8 cellular contexts compared by ENCODE assay signal in the genomic region with DNA sequence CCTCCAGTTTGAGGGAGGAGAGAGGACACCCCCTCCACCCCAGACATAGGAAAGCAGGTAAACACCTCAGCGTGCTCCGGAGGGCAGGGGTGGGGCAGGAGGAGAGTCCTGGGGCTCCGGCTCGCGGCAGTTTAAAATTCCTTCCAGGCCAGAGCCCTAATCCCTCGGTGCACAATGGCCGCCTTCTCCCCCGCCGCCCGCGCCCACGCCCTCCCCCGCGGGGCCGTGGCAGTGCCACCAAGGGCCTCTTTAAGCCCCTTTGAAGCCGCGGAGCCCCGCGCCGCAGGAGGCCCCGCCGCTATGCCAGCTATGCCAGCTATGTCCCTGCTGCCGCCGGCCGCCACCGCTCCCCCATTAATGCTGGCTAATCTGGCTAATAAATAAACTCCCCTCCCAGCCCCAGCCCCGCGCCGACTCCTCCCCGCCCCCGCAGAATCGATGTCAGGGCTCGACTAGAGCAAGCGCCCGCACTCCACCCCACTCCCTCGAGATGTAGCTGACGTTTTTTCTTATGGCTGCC.
DNase-seq lines count a peak whose midpoint lies in the region; ATAC-seq, FAIRE-seq and TF ChIP-seq lines count a peak whose summit lies in the region.

No MANE protein-coding gene starts in this region.

- H3K14ac ChIP-seq in H1 (ENCODE audit: insufficient read length): no peak overlapping the region

- H3K27me3 ChIP-seq in MM.1S (replicated peaks; ENCODE audit: insufficient read depth, low read length): 0 out of 2 replicates have a peak, but pooled peaks cover 3% of the 10 kb centered on the region
- H3K27me3 ChIP-seq in H1 (replicated peaks in 1 of 4; ENCODE audit: control insufficient read depth in 3 of 4, extremely low read depth in 1 of 4, insufficient read depth in 3 of 4, low read length in 3 of 4): peaks cover 0 to 18% (median 9%) of the 10 kb centered on the region in 4 experiments; a peak in 5 of 7 replicates
- H3K27me3 ChIP-seq in neural cell (ENCODE audit: insufficient read depth, low read depth, low read length): no peaks in the 10 kb centered on the region

- no peaks in the 10 kb centered on the region for H3K79me1 ChIP-seq in H1 (ENCODE audit: low read depth, low read length)

- H3K4me1 ChIP-seq in ES-I3 (ENCODE audit: insufficient read depth, low read length) (peaks cover 43% of the 10 kb centered on the region), MM.1S (ENCODE audit: low read length) (no peaks in the 10 kb centered on the region), H1 (replicated peaks in 1 of 4; ENCODE audit: control insufficient read depth in 3 of 4, insufficient read depth in 4 of 4, low read length in 3 of 4) (peaks cover 4 to 48% (median 38%) of the 10 kb centered on the region in 4 experiments)

- H4K20me1 ChIP-seq in MM.1S (ENCODE audit: insufficient read depth, low read length): no peaks in the 10 kb centered on the region
- H4K20me1 ChIP-seq in H1 (replicated peaks in 1 of 2; ENCODE audit: control insufficient read depth in 1 of 2, insufficient read depth in 2 of 2, low read length in 2 of 2): no peaks in the 10 kb centered on the region
- H4K20me1 ChIP-seq in neural cell (ENCODE audit: insufficient read depth): no peaks in the 10 kb centered on the region

- no peak overlapping the region for H3K4ac ChIP-seq in H1 (replicated peaks; ENCODE audit: insufficient read length, low read depth, low read length)

- peak overlapping the region; percentile 96 for H4K91ac ChIP-seq in H1 (replicated peaks; ENCODE audit: insufficient read length, low read length)

- no peak overlapping the region for H3K23ac ChIP-seq in H1 (ENCODE audit: insufficient read length)

- CTCF ChIA-PET in H1 (lab: Charles Lee; ENCODE audit: partially characterized antibody): interaction anchor here (0.7 to 24.5 kb wide), 12 partner anchors 11 to 428 kb away, joined by 3 to 331 read pairs (median 6); no protein-coding TSS in a partner anchor

- no peak overlapping the region for H2BK20ac ChIP-seq in H1 (ENCODE audit: low read length)

- H3K9me3 ChIP-seq in ES-I3 (ENCODE audit: control insufficient read depth, insufficient read depth, low read length) (no peaks in the 10 kb centered on the region), MM.1S (replicated peaks; ENCODE audit: insufficient read depth, low read length) (no peaks in the 10 kb centered on the region), H1 (ENCODE audit: insufficient read depth in 2 of 2, low read depth in 1 of 2, low read length in 1 of 2) (no peaks in the 10 kb centered on the region), neural cell (ENCODE audit: low read length) (no peaks in the 10 kb centered on the region)

- no peak overlapping the region for H2BK120ac ChIP-seq in H1 (replicated peaks; ENCODE audit: low read depth, low read length)

- H3K9me2 ChIP-seq in MM.1S (replicated peaks; ENCODE audit: insufficient read depth, low read length) (no peaks in the 10 kb centered on the region), neural cell (ENCODE audit: insufficient read depth, low read length) (no peaks in the 10 kb centered on the region)

- peak overlapping the region; percentile 87 for H2BK12ac ChIP-seq in H1 (ENCODE audit: low read depth, low read length)

- peak overlapping the region; percentile 84 for H4K8ac ChIP-seq in H1 (ENCODE audit: extremely low read depth, insufficient read depth, low read length)

- H2AFZ ChIP-seq in MM.1S (ENCODE audit: low read length): peak overlapping the region; percentile 58; the same call in 1 of the 2 replicates
- no peak overlapping the region for H2AFZ ChIP-seq in H1 (ENCODE audit: low read length)
- H2AFZ ChIP-seq in neural cell (ENCODE audit: low read depth, low read length): peak overlapping the region; percentile 40

- no peak for DNase-seq in MM.1S
- peak in 1 of 2 experiments; percentile 53 for DNase-seq in H1 (ENCODE audit: low read depth in 1 of 2, low spot score in 2 of 2)
- no peak for DNase-seq in NCI-H2029 treated with DMSO at 0.1 percent for 48 hours (lab: John Stamatoyannopoulos, UW)
- no peak for DNase-seq in NCI-H1436 treated with DMSO at 0.1 percent for 48 hours (lab: John Stamatoyannopoulos, UW)

- WGBS in H1 (ENCODE audit: extremely low coverage in 1 of 2, insufficient coverage in 1 of 2, insufficient read length in 1 of 2, insufficient replicate concordance in 2 of 2, low coverage in 1 of 2, low lambda C conversion rate in 2 of 2, missing lambda C conversion rate in 1 of 2), 2 experiments: 3% methylated on average over 10 of the region's 37 CpGs; no CpG with 5 or more reads in 1 of the 2 experiments

- no peak for FAIRE-seq in H1 (lab: Jason Lieb, UNC)

- H3K9ac ChIP-seq in ES-I3 (ENCODE audit: low read depth, low read length) (peak overlapping the region; percentile 64), MM.1S (ENCODE audit: low read length) (no peak overlapping the region), H1 (replicated peaks in 1 of 4; ENCODE audit: extremely low read depth in 1 of 4, low read depth in 3 of 4, low read length in 3 of 4) (peak overlapping the region in 3 of 4 experiments; percentile 25 to 29 (median 29); a peak in 5 of 7 replicates), neural cell (ENCODE audit: low read length) (peak overlapping the region; percentile 65)

- H3K18ac ChIP-seq in H1 (ENCODE audit: extremely low read depth, low read length): peak overlapping the region; percentile 90

- H3K27ac ChIP-seq in MM.1S (ENCODE audit: low read length) (no peak overlapping the region), H1 (ENCODE audit: low read depth, low read length) (peak overlapping the region; percentile 50; the same call in 1 of the 2 replicates), neural cell (ENCODE audit: low read length) (no peak overlapping the region)

- no peak overlapping the region; the same call in 1 of the 2 replicates for H3K4me3 ChIP-seq in MM.1S (ENCODE audit: low read length)
- peak overlapping the region; percentile 22 to 60 (median 42) for H3K4me3 ChIP-seq in H1 (ENCODE audit: extremely low read depth in 1 of 4, insufficient read depth in 2 of 4, low read depth in 3 of 4, low read length in 4 of 4)
- peak overlapping the region; percentile 68 for H3K4me3 ChIP-seq in neural cell (ENCODE audit: low read length)

- H3K4me2 ChIP-seq in MM.1S (ENCODE audit: low read depth, low read length): peak overlapping the region; percentile 99; the same call in 1 of the 2 replicates
- H3K4me2 ChIP-seq in H1 (ENCODE audit: insufficient read depth in 1 of 2, low read depth in 2 of 2, low read length in 2 of 2): peak overlapping the region; percentile 59 to 71
- H3K4me2 ChIP-seq in neural cell (ENCODE audit: low read length): peak overlapping the region; percentile 55

- H3K56ac ChIP-seq in H1 (replicated peaks; ENCODE audit: insufficient read length, low read depth, low read length): no peak overlapping the region

- no peak overlapping the region for H2AK5ac ChIP-seq in H1 (ENCODE audit: low read depth, low read length)

- H3K23me2 ChIP-seq in H1 (ENCODE audit: low read depth, low read length): peaks cover 16% of the 10 kb centered on the region

- H3F3A ChIP-seq in MM.1S (ENCODE audit: insufficient read depth, low read length): no peaks in the 10 kb centered on the region
- H3F3A ChIP-seq in neural cell (ENCODE audit: insufficient read depth, low read length, poor library complexity, severe bottlenecking): no peaks in the 10 kb centered on the region

- POLR2A ChIA-PET in H1 (lab: Charles Lee; ENCODE audit: partially characterized antibody): interaction anchor here (0.9 to 2.3 kb wide), 2 partner anchors 227 to 232 kb away, joined by 3 to 8 read pairs; a partner anchor contains a TSS

- peak overlapping the region; percentile 85; the same call in 1 of the 2 replicates for H2BK5ac ChIP-seq in H1 (ENCODE audit: low read depth, low read length)

- TF ChIP-seq RAD21 in H1 (IDR thresholded peaks at IDR 0.05 in 1 of 2, conservative IDR thresholded peaks at IDR 0.05 in 1 of 2; ENCODE audit: low read depth in 2 of 2, low read length in 2 of 2) (0 out of 4 replicates have a peak, but pooled peaks of 1 of the 2 experiments have one; percentile 13), neural cell (conservative IDR thresholded peaks at IDR 0.05) (no peak)

- no peak for TF ChIP-seq POLR2A in H1 (IDR thresholded peaks at IDR 0.05; ENCODE audit: control extremely low read depth in 1 of 2, low read depth in 2 of 2, low read length in 2 of 2)

- ATAC-seq in HG03039 (IDR thresholded peaks at IDR 0.05; ENCODE audit: unreplicated experiment) (no peak), HG03565 (IDR thresholded peaks at IDR 0.05; ENCODE audit: unreplicated experiment) (no peak)

- H4K5ac ChIP-seq in H1 (ENCODE audit: insufficient read length, low read depth, low read length): no peak overlapping the region

- H3K79me2 ChIP-seq in MM.1S (ENCODE audit: low read length) (no peaks in the 10 kb centered on the region), H1 (ENCODE audit: control insufficient read depth in 1 of 2, insufficient read depth in 2 of 2, low read length in 2 of 2) (no peaks in the 10 kb centered on the region), neural cell (replicated peaks; ENCODE audit: insufficient read depth, low read length) (no peaks in the 10 kb centered on the region)

- H2BK15ac ChIP-seq in H1 (ENCODE audit: low read length): 0 out of 2 replicates have a peak overlapping the region, but pooled peaks have one; percentile 61

- TF ChIP-seq EP300 in H1 (IDR thresholded peaks at IDR 0.05; ENCODE audit: borderline replicate concordance in 1 of 2, low read depth in 2 of 2, low read length in 2 of 2): peak in 1 of 2 experiments; percentile 64; a peak in 1 of 3 replicates
- no peak for TF ChIP-seq EP300 in neural cell (conservative IDR thresholded peaks at IDR 0.05; ENCODE audit: poor library complexity, severe bottlenecking)

- H3K36me3 ChIP-seq in ES-I3 (ENCODE audit: insufficient read depth, low read length): no peaks in the 10 kb centered on the region
- no peaks in the 10 kb centered on the region for H3K36me3 ChIP-seq in MM.1S (replicated peaks; ENCODE audit: insufficient read depth, low read length)
- no peaks in the 10 kb centered on the region for H3K36me3 ChIP-seq in H1 (ENCODE audit: control insufficient read depth in 2 of 4, insufficient read depth in 4 of 4, low read length in 3 of 4)
- no peaks in the 10 kb centered on the region for H3K36me3 ChIP-seq in neural cell (ENCODE audit: insufficient read depth, low read length)

- TF ChIP-seq CTCF in MM.1S (IDR thresholded peaks at IDR 0.05; ENCODE audit: low read length) (no peak), H1 (IDR thresholded peaks at IDR 0.05; ENCODE audit: control extremely low read depth in 1 of 3, insufficient read depth in 1 of 3, low read depth in 1 of 3, low read length in 3 of 3) (no peak), neural cell (IDR thresholded peaks at IDR 0.05; ENCODE audit: poor library complexity, severe bottlenecking) (no peak)

TF ChIP-seq in H1, 55 proteins besides CTCF, POLR2A, EP300 and RAD21 (continues in another document):
- TF ChIP-seq SUZ12 (IDR thresholded peaks at IDR 0.05; ENCODE audit: low read length) (no peak), YY1 (IDR thresholded peaks at IDR 0.05; ENCODE audit: low read depth, low read length) (peak; percentile 76)

TF ChIP-seq in neural cell, 6 proteins besides CTCF, POLR2A, EP300 and RAD21 (continues in another document):
- TF ChIP-seq TAF1 (IDR thresholded peaks at IDR 0.05; ENCODE audit: low read depth) (no peak), EZH2 (IDR thresholded peaks at IDR 0.05; ENCODE audit: borderline replicate concordance, insufficient read depth, low read length, poor library complexity, severe bottlenecking) (no peak)
